ENCODE assay signal across 8 cellular contexts in the genomic region with DNA sequence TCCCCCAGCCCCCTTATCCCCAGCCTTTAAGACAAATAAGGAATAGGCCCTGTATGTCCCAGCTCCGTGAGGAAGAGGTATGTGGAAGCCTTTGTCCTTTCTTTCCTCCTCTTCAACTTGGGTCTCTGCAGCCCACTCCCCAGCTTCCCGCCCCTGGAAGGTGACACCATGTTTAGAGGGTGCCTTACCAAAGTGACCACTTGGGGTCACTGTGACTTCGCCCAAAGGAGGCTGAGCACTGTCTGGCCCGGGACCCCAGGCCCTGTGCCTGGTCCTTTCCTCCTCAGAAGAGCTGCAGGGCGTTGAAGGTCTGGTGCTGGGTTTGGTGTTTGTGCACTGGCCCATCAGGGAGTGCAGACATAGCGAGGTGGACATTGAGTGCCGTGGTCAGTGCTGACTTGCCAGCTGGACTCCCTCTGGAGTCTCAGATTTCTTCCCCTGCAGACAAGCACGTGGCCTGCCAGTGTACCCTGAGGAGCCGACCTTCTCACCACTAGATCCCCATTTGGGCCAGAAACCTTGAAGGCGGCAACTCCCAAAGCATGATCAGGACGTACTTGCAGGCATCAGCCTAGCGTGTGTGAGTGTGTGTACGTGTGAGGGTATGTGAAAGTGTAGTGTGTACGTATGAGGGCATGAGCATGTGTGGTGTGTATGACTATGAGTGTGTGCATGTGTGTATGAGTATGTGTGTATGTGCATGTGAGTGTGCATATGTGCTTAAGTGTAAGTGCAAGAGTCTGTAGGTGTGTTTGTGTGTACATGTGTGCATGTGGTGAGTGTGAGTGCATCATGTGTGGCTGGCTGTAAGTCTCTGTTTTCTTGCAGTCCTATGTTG.
DNase-seq lines count a peak whose midpoint lies in the region; ATAC-seq and TF ChIP-seq lines count a peak whose summit lies in the region.

No MANE protein-coding gene starts in this region.

- H3K27ac Mint-ChIP-seq in activated T-cell treated with anti-CD3 and anti-CD28 coated beads, Interleukin-2, amount 50 U/mL, for 72 hours = no peak overlapping the region
- no peak overlapping the region for H3K27ac Mint-ChIP-seq in activated T-helper 2 cell treated with anti-CD3 and anti-CD28 coated beads, Interferon-gamma antibody, Interleukin-2, Interleukin-4, amounts not matched to agents 10 μg/mL and 5 μg/mL and 100 μg/mL, durations not matched to agents 14 hours and 24 hours and 36 hours

- H3K36me3 ChIP-seq in KMS-11 (ENCODE audit: insufficient read depth) (no peaks in the 10 kb centered on the region), hepatocyte (replicated peaks; ENCODE audit: insufficient read depth, low read depth) (no peaks in the 10 kb centered on the region)

- peak; percentile 45 to 46 for ATAC-seq in activated T-cell treated with anti-CD3 and anti-CD28 coated beads, Interleukin-2, amount 50 U/mL, for 72 hours (replicated peaks in 1 of 2)
- no peak for ATAC-seq in stimulated activated naive CD8-positive, alpha-beta T cell treated with anti-CD3 and anti-CD28 coated beads, Interleukin-15, Interleukin-2, amounts not matched to agents 100 U/mL and 50 U/mL, for 24 hours
- no peak for ATAC-seq in HG03025 (IDR thresholded peaks at IDR 0.05; ENCODE audit: low FRiP score, unreplicated experiment)

- H3K27me3 ChIP-seq in KMS-11 (ENCODE audit: insufficient read depth, low read depth) (no peaks in the 10 kb centered on the region), hepatocyte (no peaks in the 10 kb centered on the region)

- DNase-seq in AG08396 (ENCODE audit: low spot score) = peak; percentile 17
- DNase-seq in GM10266 (ENCODE audit: extremely low spot score) = peak; percentile 50
- peak; percentile 19 to 25 for DNase-seq in activated T-cell treated with anti-CD3 and anti-CD28 coated beads, Interleukin-2, amount 50 U/mL, for 72 hours
- peak; percentile 65 for DNase-seq in hepatocyte (ENCODE audit: low spot score)
- peak; percentile 31 for DNase-seq in stimulated activated naive CD8-positive, alpha-beta T cell treated with anti-CD3 and anti-CD28 coated beads, Interleukin-15, Interleukin-2, amounts not matched to agents 100 U/mL and 50 U/mL, for 24 hours
- DNase-seq in activated T-helper 2 cell treated with anti-CD3 and anti-CD28 coated beads, Interferon-gamma antibody, Interleukin-2, Interleukin-4, amounts not matched to agents 10 μg/mL and 5 μg/mL and 100 μg/mL, durations not matched to agents 14 hours and 24 hours and 36 hours (ENCODE audit: low spot score) = no peak

- no peak overlapping the region for H3K9ac ChIP-seq in KMS-11

- no peaks in the 10 kb centered on the region for H3K4me1 ChIP-seq in KMS-11 (ENCODE audit: low read depth, poor library complexity, severe bottlenecking)
- no peaks in the 10 kb centered on the region for H3K4me1 ChIP-seq in hepatocyte (ENCODE audit: insufficient read depth)

- no peak overlapping the region for H3K4me3 ChIP-seq in KMS-11 (IDR thresholded peaks at IDR 0.05; ENCODE audit: insufficient read depth, low read depth, low read length)
- H3K4me3 ChIP-seq in hepatocyte = no peak overlapping the region

- H3K4me2 ChIP-seq in KMS-11 = no peak overlapping the region
- no peak overlapping the region for H3K4me2 ChIP-seq in hepatocyte

- no peaks in the 10 kb centered on the region for H3K36me3 Mint-ChIP-seq in activated T-cell treated with anti-CD3 and anti-CD28 coated beads, Interleukin-2, amount 50 U/mL, for 72 hours (ENCODE audit: insufficient read depth in 2 of 2)
- no peaks in the 10 kb centered on the region for H3K36me3 Mint-ChIP-seq in activated T-helper 2 cell treated with anti-CD3 and anti-CD28 coated beads, Interferon-gamma antibody, Interleukin-2, Interleukin-4, amounts not matched to agents 10 μg/mL and 5 μg/mL and 100 μg/mL, durations not matched to agents 14 hours and 24 hours and 36 hours (ENCODE audit: low read depth)

- peaks cover 24% of the 10 kb centered on the region for H3K27me3 Mint-ChIP-seq in activated T-cell treated with anti-CD3 and anti-CD28 coated beads, Interleukin-2, amount 50 U/mL, for 72 hours (ENCODE audit: low read depth)
- H3K27me3 Mint-ChIP-seq in activated T-helper 2 cell treated with anti-CD3 and anti-CD28 coated beads, Interferon-gamma antibody, Interleukin-2, Interleukin-4, amounts not matched to agents 10 μg/mL and 5 μg/mL and 100 μg/mL, durations not matched to agents 14 hours and 24 hours and 36 hours (ENCODE audit: low read depth) = peaks cover 10% of the 10 kb centered on the region

- no peaks in the 10 kb centered on the region for H3K4me1 Mint-ChIP-seq in activated T-cell treated with anti-CD3 and anti-CD28 coated beads, Interleukin-2, amount 50 U/mL, for 72 hours (ENCODE audit: low read depth)
- no peaks in the 10 kb centered on the region for H3K4me1 Mint-ChIP-seq in activated T-helper 2 cell treated with anti-CD3 and anti-CD28 coated beads, Interferon-gamma antibody, Interleukin-2, Interleukin-4, amounts not matched to agents 10 μg/mL and 5 μg/mL and 100 μg/mL, durations not matched to agents 14 hours and 24 hours and 36 hours (ENCODE audit: low read depth)

- WGBS in hepatocyte (ENCODE audit: low lambda C conversion rate, missing lambda C conversion rate) = 54% methylated on average over 14 of the region's 14 CpGs

- no peaks in the 10 kb centered on the region for H3K9me3 Mint-ChIP-seq in activated T-cell treated with anti-CD3 and anti-CD28 coated beads, Interleukin-2, amount 50 U/mL, for 72 hours
- H3K9me3 Mint-ChIP-seq in activated T-helper 2 cell treated with anti-CD3 and anti-CD28 coated beads, Interferon-gamma antibody, Interleukin-2, Interleukin-4, amounts not matched to agents 10 μg/mL and 5 μg/mL and 100 μg/mL, durations not matched to agents 14 hours and 24 hours and 36 hours = no peaks in the 10 kb centered on the region

- H3K9me2 ChIP-seq in hepatocyte (replicated peaks; ENCODE audit: insufficient read depth) = no peaks in the 10 kb centered on the region

- no peaks in the 10 kb centered on the region for H4K20me1 ChIP-seq in KMS-11 (ENCODE audit: insufficient read depth)
- no peaks in the 10 kb centered on the region for H4K20me1 ChIP-seq in hepatocyte (ENCODE audit: insufficient read depth, poor library complexity, severe bottlenecking)

- no peak overlapping the region for H3K27ac ChIP-seq in KMS-11
- H3K27ac ChIP-seq in hepatocyte = no peak overlapping the region

- H3K4me3 Mint-ChIP-seq in activated T-cell treated with anti-CD3 and anti-CD28 coated beads, Interleukin-2, amount 50 U/mL, for 72 hours = no peak overlapping the region
- no peak overlapping the region for H3K4me3 Mint-ChIP-seq in activated T-helper 2 cell treated with anti-CD3 and anti-CD28 coated beads, Interferon-gamma antibody, Interleukin-2, Interleukin-4, amounts not matched to agents 10 μg/mL and 5 μg/mL and 100 μg/mL, durations not matched to agents 14 hours and 24 hours and 36 hours (ENCODE audit: low read depth)

- peak; percentile 63 for TF ChIP-seq CTCF in GM10266 (IDR thresholded peaks at IDR 0.05; ENCODE audit: control insufficient read depth, insufficient read depth, low read depth, missing control alignments)
- TF ChIP-seq CTCF in KMS-11 (conservative IDR thresholded peaks at IDR 0.05; ENCODE audit: low read depth, low read length) = peak; percentile 97
- TF ChIP-seq CTCF in hepatocyte (IDR thresholded peaks at IDR 0.05; ENCODE audit: poor library complexity) = peak; percentile 76

- H2AFZ ChIP-seq in KMS-11 (ENCODE audit: low read depth) (no peak overlapping the region), hepatocyte (no peak overlapping the region)

- H3K79me2 ChIP-seq in KMS-11 (ENCODE audit: insufficient read depth, low read depth) (no peaks in the 10 kb centered on the region), hepatocyte (no peaks in the 10 kb centered on the region)

- intact Hi-C loops in activated T-helper 2 cell treated with anti-CD3 and anti-CD28 coated beads, Interferon-gamma antibody, Interleukin-2, Interleukin-4, amounts not matched to agents 10 μg/mL and 5 μg/mL and 100 μg/mL, durations not matched to agents 14 hours and 24 hours and 36 hours (cut with micrococcal nuclease) = loop anchor here (10.0 kb wide), 1 partner anchor 701 kb away; no protein-coding TSS in a partner anchor

- H3K9me3 ChIP-seq in hepatocyte (ENCODE audit: low read depth) = no peaks in the 10 kb centered on the region

Comparison
In these comparisons a context has a peak if more than half of its experiments do, and no peak if none do; other contexts are left out.
1. ATAC-seq: peak in activated T-cell treated with anti-CD3 and anti-CD28 coated beads, Interleukin-2, amount 50 U/mL, for 72 hours (2 of 2); none in stimulated activated naive CD8-positive, alpha-beta T cell treated with anti-CD3 and anti-CD28 coated beads, Interleukin-15, Interleukin-2, amounts not matched to agents 100 U/mL and 50 U/mL, for 24 hours (single experiment) and HG03025 (single experiment).
2. Peak in every context shown above with its lines, with median percentiles within 50 percentile points of each other: CTCF ChIP-seq.